8 cellular contexts compared by ENCODE assay signal in the genomic region with DNA sequence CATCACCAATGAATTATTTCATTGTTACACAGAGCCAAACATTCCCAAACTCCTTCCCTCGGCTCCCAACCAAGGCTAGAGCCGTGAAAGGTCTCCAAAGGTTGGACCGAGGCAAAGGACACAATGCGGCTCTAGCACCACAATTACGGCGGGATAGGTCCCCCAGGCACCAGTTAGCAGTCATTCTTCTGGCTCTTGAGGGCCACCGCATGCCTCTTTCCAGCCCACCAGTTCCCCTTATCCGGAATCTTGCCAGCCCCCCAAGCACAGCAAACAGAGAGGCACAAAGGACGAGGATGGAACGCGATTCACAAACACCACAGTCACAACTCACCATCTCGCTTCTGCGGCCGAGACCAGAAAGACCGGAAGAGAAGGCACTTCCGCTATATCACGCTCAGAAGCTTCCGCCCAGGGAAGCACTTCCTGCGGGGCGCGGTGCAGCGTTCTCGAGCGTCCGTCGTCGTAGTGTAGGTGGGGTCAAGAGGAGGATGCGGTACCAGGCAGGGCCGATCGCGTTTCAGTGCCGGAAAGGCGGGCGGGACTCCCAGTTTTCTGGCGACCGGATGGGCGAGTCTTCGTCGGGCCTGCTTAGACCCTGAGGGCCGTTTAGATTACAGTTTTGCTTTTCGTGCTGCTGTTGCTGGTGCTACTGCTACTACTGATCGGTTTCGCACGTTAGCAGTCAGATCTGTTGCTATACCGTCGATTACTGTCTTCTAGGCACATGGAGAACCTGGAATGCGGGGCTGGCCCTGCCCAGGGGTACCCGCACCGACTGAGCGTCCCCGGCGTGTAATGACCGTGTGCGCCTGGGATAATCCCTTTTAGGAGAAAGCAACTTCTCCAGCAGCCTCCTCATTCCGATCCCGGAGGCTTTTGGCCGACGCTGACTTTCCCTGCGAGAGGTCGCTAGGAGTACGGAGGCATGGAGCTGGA.
DNase-seq lines count a peak whose midpoint lies in the region; ATAC-seq lines count a peak whose summit lies in the region.

A gene (minus strand): TSS at position 374 of the 939 bp plus-strand sequence. CDS start 37 bp downstream, at position 337.

- DNase-seq in AG08396 (ENCODE audit: low spot score) (peak; percentile 93), NCI-H345 treated with DMSO at 0.1 percent for 48 hours (lab: John Stamatoyannopoulos, UW; ENCODE audit: unreplicated experiment) (peak; percentile 53), inferior parietal cortex (ENCODE audit: extremely low spot score) (peak; percentile 99)
- DNase-seq in activated CD4-positive, CD25-positive, alpha-beta regulatory T cell (lab: John Stamatoyannopoulos, UW): peak; percentile 71 to 85 (median 82)
- DNase-seq in central memory CD4-positive, alpha-beta T cell: peak; percentile 87
- DNase-seq in stimulated activated CD4-positive, alpha-beta T cell treated with anti-CD3 and anti-CD28 coated beads, Interleukin-12 subunit alpha, Interleukin-12 subunit beta, amount 100 ng/mL, for 24 hours (ENCODE audit: low read depth in 2 of 2): peak; percentile 87 to 90

- ATAC-seq in GM19023 (IDR thresholded peaks at IDR 0.05; ENCODE audit: unreplicated experiment) (peak; percentile 97), HG03280 (IDR thresholded peaks at IDR 0.05; ENCODE audit: unreplicated experiment) (peak; percentile 98)

Comparison
In these comparisons a context has a peak if more than half of its experiments do, and no peak if none do; other contexts are left out.
1. Peak in every context shown above with its lines: DNase-seq and ATAC-seq.